11 cellular contexts compared by ENCODE assay signal in genomic region chr17:83124871-83125514, GRCh38. TPM values are rescaled to one million over a fixed set of nuclear protein-coding genes. Genes with fewer than 3 reads are reported as not detected.
DNase-seq lines count a peak whose midpoint lies in the region; ATAC-seq and TF ChIP-seq lines count a peak whose summit lies in the region.
"Had no signal": no experiment of that assay in that cellular context is flagged by ENCODE, and none has a peak within 500 bp of the region (broad histone marks: within the 10 kb centered on the region; RNA-seq: fewer than 3 reads in every experiment).

No MANE protein-coding gene starts in this region.

- peak overlapping the region; percentile 88 for H3K27ac Mint-ChIP-seq in CD4-positive, alpha-beta T cell
- peak overlapping the region in 4 of 6 donors; percentile 58 to 88 (median 62) for H3K27ac Mint-ChIP-seq in naive B cell
- H3K27ac Mint-ChIP-seq: activated naive CD4-positive, alpha-beta T cell treated with anti-CD3 and anti-CD28 coated beads, Interleukin-2, amount 50 U/mL, for 24 hours had no signal

- H3K27me3 Mint-ChIP-seq in CD4-positive, alpha-beta T cell, result peaks cover 51% of the 10 kb centered on the region
- H3K27me3 Mint-ChIP-seq in naive B cell, result peaks cover 51 to 68% (median 56%) of the 10 kb centered on the region in 3 donors

- no peaks in the 10 kb centered on the region for H3K9me3 ChIP-seq in CD4-positive, alpha-beta T cell (ENCODE audit: control insufficient read depth, low read length)
- H3K9me3 ChIP-seq: heart left ventricle, right atrium auricular region had no signal

- H3K4me3 ChIP-seq in Jurkat, Clone E6-1 (ENCODE audit: low read length), result no peak overlapping the region
- H3K4me3 ChIP-seq: right atrium auricular region had no signal

- POLR2A ChIA-PET in CD4-positive, alpha-beta T cell (lab: Charles Lee), result interaction anchor here (0.6 kb wide), 1 partner anchor 143 kb away, joined by 3 read pairs; no protein-coding TSS in a partner anchor

- H3K27ac ChIP-seq in CD4-positive, alpha-beta T cell (ENCODE audit: low read depth, low read length), result no peak overlapping the region
- H3K27ac ChIP-seq: heart left ventricle, right atrium auricular region had no signal

- peak in 3 of 10 experiments; percentile 14 to 67 (median 20) for DNase-seq in CD4-positive, alpha-beta T cell
- peak; percentile 32 for DNase-seq in Jurkat, Clone E6-1 (ENCODE audit: low read depth, low spot score)
- peak; percentile 64 for DNase-seq in activated CD8-positive, alpha-beta memory T cell treated with anti-CD3 and anti-CD28 coated beads, Interleukin-2, amount 50 U/mL, for 48 hours
- DNase-seq in naive B cell (no peak), mucosa of gallbladder (ENCODE audit: low spot score) (no peak), NCI-H1694 treated with DMSO at 0.1 percent for 48 hours (lab: John Stamatoyannopoulos, UW) (no peak)

- no peaks in the 10 kb centered on the region for H3K9me3 Mint-ChIP-seq in CD4-positive, alpha-beta T cell
- no peaks in the 10 kb centered on the region for H3K9me3 Mint-ChIP-seq in naive B cell
- H3K9me3 Mint-ChIP-seq: activated naive CD4-positive, alpha-beta T cell treated with anti-CD3 and anti-CD28 coated beads, Interleukin-2, amount 50 U/mL, for 24 hours had no signal

- CTCF ChIA-PET in CD4-positive, alpha-beta T cell (lab: Charles Lee), result no interaction called here

- peaks cover 21% of the 10 kb centered on the region for H3K27me3 ChIP-seq in CD4-positive, alpha-beta T cell (ENCODE audit: control insufficient read depth, insufficient read depth, low read length)
- H3K27me3 ChIP-seq: right atrium auricular region had no signal

- no peak overlapping the region for H3K4me3 Mint-ChIP-seq in CD4-positive, alpha-beta T cell
- peak overlapping the region in 3 of 8 donors; percentile 30 to 61 (median 32) for H3K4me3 Mint-ChIP-seq in naive B cell
- H3K4me3 Mint-ChIP-seq: activated naive CD4-positive, alpha-beta T cell treated with anti-CD3 and anti-CD28 coated beads, Interleukin-2, amount 50 U/mL, for 24 hours had no signal

- no peak for TF ChIP-seq CTCF in CD4-positive, alpha-beta T cell (IDR thresholded peaks at IDR 0.05)

- no peaks in the 10 kb centered on the region for H3K36me3 Mint-ChIP-seq in CD4-positive, alpha-beta T cell (ENCODE audit: low read depth)
- H3K36me3 Mint-ChIP-seq in naive B cell, result no peaks in the 10 kb centered on the region
- H3K36me3 Mint-ChIP-seq: activated naive CD4-positive, alpha-beta T cell treated with anti-CD3 and anti-CD28 coated beads, Interleukin-2, amount 50 U/mL, for 24 hours had no signal

- peaks cover 20% of the 10 kb centered on the region for H3K4me1 Mint-ChIP-seq in CD4-positive, alpha-beta T cell (ENCODE audit: low read depth)
- H3K4me1 Mint-ChIP-seq in naive B cell, result peaks cover 24 to 37% (median 34%) of the 10 kb centered on the region in 3 donors

- ATAC-seq in CD4-positive, alpha-beta T cell (ENCODE audit: poor library complexity), result peak; percentile 18
- ATAC-seq in naive B cell (ENCODE audit: low read depth in 2 of 2) (no peak), GM21381 (IDR thresholded peaks at IDR 0.05; ENCODE audit: unreplicated experiment) (no peak), GM19023 (IDR thresholded peaks at IDR 0.05; ENCODE audit: unreplicated experiment) (no peak)

- intact Hi-C loops in CD4-positive, alpha-beta T cell (cut with DNase I, micrococcal nuclease), result no loop called here

RNA-seq across cellular contexts. Expression of gene METRNL, which starts 45.6 kb away (rescaled TPM):
- total RNA-seq in CD4-positive, alpha-beta T cell, result 10 to 100 TPM; 24.5 to 26.9 TPM
- 1.3 TPM for polyA plus RNA-seq in Jurkat, Clone E6-1 (2012; ENCODE audit: insufficient read depth, insufficient read length)
- 1 to 10 TPM in 4 of 6 donors, under 1 TPM in 2; 0.69 to 4.5 (median 1.4) TPM for polyA plus RNA-seq in naive B cell (ENCODE audit: low read depth in 6 of 6)
- total RNA-seq in mucosa of gallbladder, result 45.8 TPM

Comparison
In these comparisons a context has a peak if more than half of its experiments do, and no peak if none do; other contexts are left out.
1. DNase-seq: peak in Jurkat, Clone E6-1 (single experiment) and activated CD8-positive, alpha-beta memory T cell treated with anti-CD3 and anti-CD28 coated beads, Interleukin-2, amount 50 U/mL, for 48 hours (single experiment); none in naive B cell (single experiment), mucosa of gallbladder (single experiment) and NCI-H1694 treated with DMSO at 0.1 percent for 48 hours (single experiment).